ENCODE assay signal across 21 cellular contexts in genomic region chr5:168782172-168782571, GRCh38.
DNase-seq lines count a peak whose midpoint lies in the region; ATAC-seq and TF ChIP-seq lines count a peak whose summit lies in the region.
"Had no signal": no experiment of that assay in that cellular context is flagged by ENCODE, and none has a peak within 500 bp of the region (broad histone marks: within the 10 kb centered on the region; RNA-seq: fewer than 3 reads in every experiment).

No MANE protein-coding gene starts in this region.

- H2AK5ac ChIP-seq in IMR-90 (ENCODE audit: low read depth, low read length): no peak overlapping the region

- H3K79me1 ChIP-seq in IMR-90 (ENCODE audit: low read depth in 1 of 2, low read length in 2 of 2): no peaks in the 10 kb centered on the region

- H2BK20ac ChIP-seq in IMR-90 (ENCODE audit: low read depth, low read length): no peak overlapping the region

- CTCF ChIA-PET in IMR-90 (lab: Yijun Ruan, JAX): interaction anchor here (0.7 to 0.9 kb wide), 2 partner anchors 28 to 1287 kb away, joined by 3 read pairs; no protein-coding TSS in a partner anchor

- H2BK120ac ChIP-seq in IMR-90 (ENCODE audit: low read depth, low read length): no peak overlapping the region

- H3K9me3 ChIP-seq in IMR-90 (ENCODE audit: control insufficient read depth, insufficient read depth, low read length): no peaks in the 10 kb centered on the region
- H3K9me3 ChIP-seq: heart right ventricle had no signal

- no peaks in the 10 kb centered on the region for H3K27me3 ChIP-seq in IMR-90 (ENCODE audit: control insufficient read depth, insufficient read depth, low read length)
- H3K27me3 ChIP-seq: heart right ventricle had no signal

- no peak overlapping the region for H2BK15ac ChIP-seq in IMR-90 (ENCODE audit: low read depth, low read length)

- no peaks in the 10 kb centered on the region for H3K4me1 ChIP-seq in IMR-90 (ENCODE audit: control insufficient read depth, insufficient read depth, low read length)
- H3K4me1 ChIP-seq: heart right ventricle had no signal

- peak overlapping the region; percentile 31 for H2AK9ac ChIP-seq in IMR-90 (replicated peaks; ENCODE audit: low read depth, low read length, poor library complexity)

- peak; percentile 69 for DNase-seq in ELF-1 (ENCODE audit: low read depth, low spot score)
- no peak for DNase-seq in IMR-90
- peak; percentile 91 for DNase-seq in NCI-H82 treated with DMSO at 0.1 percent for 48 hours (lab: John Stamatoyannopoulos, UW; ENCODE audit: unreplicated experiment)
- DNase-seq in myocyte (ENCODE audit: low read depth): peak; percentile 50
- no peak for DNase-seq in coronary artery (ENCODE audit: low spot score)
- no peak for DNase-seq in foreskin melanocyte
- DNase-seq: activated CD8-positive, alpha-beta T cell treated with anti-CD3 and anti-CD28 coated beads, Interleukin-2, amount 10 ng/mL, durations not matched to agents 7 days and 5 days; activated effector memory CD4-positive, alpha-beta T cell treated with Interleukin-2 at 50 U/mL for 16 hours; activated T-cell treated with anti-CD3 and anti-CD28 coated beads for 4 hours; dorsolateral prefrontal cortex; GF-D8; heart right ventricle; left cardiac atrium; NCI-H1092; NK-92 treated with Interleukin-12 subunit alpha and Interleukin-12 subunit beta, amount 100 ng/mL, for 24 hours; occipital lobe; SHP77 treated with DMSO at 0.1 percent for 48 hours; stimulated activated CD8-positive, alpha-beta memory T cell treated with anti-CD3 and anti-CD28 coated beads, Interleukin-4, amount 100 ng/mL, for 48 hours had no signal

- no peak overlapping the region for H3K23ac ChIP-seq in IMR-90 (ENCODE audit: low read depth, low read length)

- H4K91ac ChIP-seq in IMR-90 (ENCODE audit: insufficient read depth, low read depth, low read length): no peak overlapping the region

- H3K4ac ChIP-seq in IMR-90 (ENCODE audit: low read depth, low read length): no peak overlapping the region

- no peak overlapping the region for H3K4me3 ChIP-seq in IMR-90 (ENCODE audit: insufficient read depth, low read depth, low read length)
- H3K4me3 ChIP-seq in coronary artery: no peak overlapping the region
- H3K4me3 ChIP-seq: dorsolateral prefrontal cortex, heart right ventricle had no signal

- H3K9me1 ChIP-seq in IMR-90 (ENCODE audit: insufficient read depth, low read length): no peaks in the 10 kb centered on the region

- no peak overlapping the region for H3K18ac ChIP-seq in IMR-90 (ENCODE audit: low read depth, low read length)

- H2BK5ac ChIP-seq in IMR-90 (ENCODE audit: low read depth, low read length, poor library complexity, severe bottlenecking): no peak overlapping the region

- POLR2A ChIA-PET in IMR-90 (lab: Charles Lee; ENCODE audit: unreplicated experiment): no interaction called here

- no peaks in the 10 kb centered on the region for H3K36me3 ChIP-seq in IMR-90 (ENCODE audit: control insufficient read depth, insufficient read depth, low read length)
- H3K36me3 ChIP-seq: heart right ventricle had no signal

- no peaks in the 10 kb centered on the region for H4K20me1 ChIP-seq in IMR-90 (ENCODE audit: insufficient read depth, low read length)

- no peak for TF ChIP-seq CTCF in IMR-90 (conservative IDR thresholded peaks at IDR 0.05; ENCODE audit: low read depth, low read length)
- no peak for TF ChIP-seq CTCF in coronary artery (IDR thresholded peaks at IDR 0.05)

- H3K27ac ChIP-seq in IMR-90 (ENCODE audit: insufficient read depth, low read length) (no peak overlapping the region), coronary artery (no peak overlapping the region)
- H3K27ac ChIP-seq: epithelial cell of prostate, heart right ventricle, HL-60 had no signal

- in situ Hi-C loops in IMR-90 (cut with MboI; ENCODE audit: low sequenced_read_pairs): no loop called here

- no TSS peak for BruUV-seq in IMR-90 (replicated peaks; lab: Mats Ljungman, UMichigan)

- H4K8ac ChIP-seq in IMR-90 (ENCODE audit: low read depth in 2 of 2, low read length in 2 of 2): no peak overlapping the region

- H3K4me2 ChIP-seq in IMR-90 (ENCODE audit: low read depth, low read length): no peak overlapping the region

- no peak overlapping the region for H2AFZ ChIP-seq in IMR-90 (replicated peaks; ENCODE audit: low read length, poor library complexity)

- TF ChIP-seq POLR2A in IMR-90 (IDR thresholded peaks at IDR 0.05; ENCODE audit: low read depth, low read length): no peak

- no peak overlapping the region for H3K9ac ChIP-seq in IMR-90 (ENCODE audit: low read depth, low read length)

- intact Hi-C loops in IMR-90 (cut with micrococcal nuclease): no loop called here

- 70% methylated on average over 3 of the region's 7 CpGs; no CpG with 5 or more reads in 1 of the 2 experiments for WGBS in IMR-90 (ENCODE audit: extremely low coverage in 2 of 2, insufficient read length in 1 of 2), 2 experiments

- ATAC-seq in IMR-90 (ENCODE audit: low read depth) (no peak), HG03354 (IDR thresholded peaks at IDR 0.05; ENCODE audit: poor library complexity, severe bottlenecking, unreplicated experiment) (no peak)
- ATAC-seq: activated CD8-positive, alpha-beta T cell treated with anti-CD3 and anti-CD28 coated beads, Interleukin-2, amount 10 ng/mL, durations not matched to agents 7 days and 5 days; heart right ventricle; left cardiac atrium had no signal

- no peak overlapping the region for H3K56ac ChIP-seq in IMR-90 (ENCODE audit: extremely low read depth, insufficient read depth, low read length)

- dilution Hi-C loops in IMR-90 (cut with HindIII; ENCODE audit: low sequenced_read_pairs, unreplicated experiment): no loop called here

- no peak overlapping the region for H3K14ac ChIP-seq in IMR-90 (replicated peaks; ENCODE audit: low read depth, low read length)

- no peak for TF ChIP-seq RAD21 in IMR-90 (IDR thresholded peaks at IDR 0.05; ENCODE audit: low read length)

- no peak overlapping the region for H4K5ac ChIP-seq in IMR-90 (ENCODE audit: low read depth, low read length)

TF ChIP-seq in IMR-90, 13 proteins besides CTCF, POLR2A, EP300 and RAD21:
- TF ChIP-seq MAZ (IDR thresholded peaks at IDR 0.05; ENCODE audit: borderline replicate concordance, low read depth, low read length) (no peak), FOS (IDR thresholded peaks at IDR 0.05; ENCODE audit: low read depth, low read length) (no peak), CEBPB (IDR thresholded peaks at IDR 0.05; ENCODE audit: low read depth, low read length) (no peak), BHLHE40 (IDR thresholded peaks at IDR 0.05; ENCODE audit: low read depth, low read length) (no peak), RCOR1 (IDR thresholded peaks at IDR 0.05; ENCODE audit: insufficient replicate concordance, low read length) (no peak), SMC3 (IDR thresholded peaks at IDR 0.05; ENCODE audit: low read depth, low read length) (no peak), RFX5 (IDR thresholded peaks at IDR 0.05; ENCODE audit: low read depth, low read length) (no peak), CHD1 (IDR thresholded peaks at IDR 0.05; ENCODE audit: low read depth, low read length) (no peak), MXI1 (IDR thresholded peaks at IDR 0.05; ENCODE audit: borderline replicate concordance, low read depth, low read length) (no peak), USF2 (IDR thresholded peaks at IDR 0.05; ENCODE audit: low read depth, low read length) (no peak), NFE2L2 (IDR thresholded peaks at IDR 0.05; ENCODE audit: low read depth, low read length) (no peak)
- TF ChIP-seq, protein P1, sequence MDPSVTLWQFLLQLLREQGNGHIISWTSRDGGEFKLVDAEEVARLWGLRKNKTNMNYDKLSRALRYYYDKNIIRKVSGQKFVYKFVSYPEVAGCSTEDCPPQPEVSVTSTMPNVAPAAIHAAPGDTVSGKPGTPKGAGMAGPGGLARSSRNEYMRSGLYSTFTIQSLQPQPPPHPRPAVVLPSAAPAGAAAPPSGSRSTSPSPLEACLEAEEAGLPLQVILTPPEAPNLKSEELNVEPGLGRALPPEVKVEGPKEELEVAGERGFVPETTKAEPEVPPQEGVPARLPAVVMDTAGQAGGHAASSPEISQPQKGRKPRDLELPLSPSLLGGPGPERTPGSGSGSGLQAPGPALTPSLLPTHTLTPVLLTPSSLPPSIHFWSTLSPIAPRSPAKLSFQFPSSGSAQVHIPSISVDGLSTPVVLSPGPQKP (IDR thresholded peaks at IDR 0.05; ENCODE audit: borderline replicate concordance, low read depth, low read length): no peak
TF ChIP-seq in IMR-90: peak in this region for 0.

Comparison
In these comparisons a context has a peak if more than half of its experiments do, and no peak if none do; other contexts are left out.
1. DNase-seq: peak in ELF-1 (single experiment), NCI-H82 treated with DMSO at 0.1 percent for 48 hours (single experiment) and myocyte (single experiment); none in IMR-90 (single experiment), coronary artery (single experiment) and foreskin melanocyte (single experiment).